Comparison of ENCODE assay signal across 8 cellular contexts in genomic region chr2:121099329-121100318, GRCh38.
A peak's percentile ranks its signal among the peaks of the same experiment; 100 is the strongest.
DNase-seq lines count a peak whose midpoint lies in the region; ATAC-seq, FAIRE-seq and TF ChIP-seq lines count a peak whose summit lies in the region.

No MANE protein-coding gene starts in this region.

- TF ChIP-seq POLR2A in HCT116 (IDR thresholded peaks at IDR 0.05; ENCODE audit: borderline replicate concordance, extremely low read depth, insufficient read depth, insufficient read length): no peak

- CTCF ChIA-PET in HCT116 (lab: Charles Lee): interaction anchor here (0.7 to 2.0 kb wide), 7 partner anchors 13 to 260 kb away, joined by 3 to 27 read pairs (median 4); no protein-coding TSS in a partner anchor

- H3K4me3 ChIP-seq in HCT116 (replicated peaks in 1 of 2; ENCODE audit: low read depth in 1 of 2, low read length in 2 of 2) (no peak overlapping the region), astrocyte (ENCODE audit: insufficient read depth, low read depth, low read length) (no peak overlapping the region)

- POLR2A ChIA-PET in HCT116 (lab: Charles Lee): interaction anchor here (1.6 kb wide), 1 partner anchor 25 kb away, joined by 8 read pairs; no protein-coding TSS in a partner anchor

- FAIRE-seq in astrocyte (lab: Jason Lieb, UNC): no peak

- H3K27ac ChIP-seq in HCT116 (ENCODE audit: low read depth, low read length) (no peak overlapping the region), astrocyte (ENCODE audit: low read depth, low read length) (no peak overlapping the region)

- no peaks in the 10 kb centered on the region for H3K4me1 Mint-ChIP-seq in astrocyte (ENCODE audit: low read depth, unreplicated experiment)

- RAD21 ChIA-PET in HCT116 (lab: Charles Lee; ENCODE audit: low non-redundant PET in 1 of 2, low total read pairs in 2 of 2, uncharacterized antibody in 2 of 2, unreplicated experiment in 2 of 2): interaction anchor here in 1 of 2 experiments (1.2 kb wide), 1 partner anchor 256 kb away, joined by 3 read pairs; no protein-coding TSS in a partner anchor

- H3K27me3 ChIP-seq in HCT116 (ENCODE audit: insufficient read depth, low read length) (peaks cover 18% of the 10 kb centered on the region), astrocyte (ENCODE audit: insufficient read depth, low read length) (peaks cover 32% of the 10 kb centered on the region)

- H3K79me2 ChIP-seq in HCT116 (ENCODE audit: insufficient read depth, low read length) (no peaks in the 10 kb centered on the region), astrocyte (ENCODE audit: insufficient read depth, low read length) (no peaks in the 10 kb centered on the region)

- DNase-seq in AG20443 (ENCODE audit: low spot score): peak; percentile 48
- peak; percentile 18 for DNase-seq in HCT116 (ENCODE audit: low read depth, low spot score)
- no peak for DNase-seq in astrocyte (ENCODE audit: low read depth)
- peak; percentile 55 for DNase-seq in left kidney (ENCODE audit: low read depth, low spot score)
- DNase-seq in GOT3 (lab: John Stamatoyannopoulos, UW): no peak
- no peak for DNase-seq in effector CD8-positive, alpha-beta T cell (lab: John Stamatoyannopoulos, UW)
- DNase-seq in stimulated activated naive CD4-positive, alpha-beta T cell treated with Interleukin-2 at 50 U/mL for 16 hours (lab: John Stamatoyannopoulos, UW): no peak

- H3K36me3 ChIP-seq in HCT116 (ENCODE audit: control insufficient read depth in 1 of 2, insufficient read depth in 2 of 2, low read length in 2 of 2): no peaks in the 10 kb centered on the region
- H3K36me3 ChIP-seq in astrocyte (ENCODE audit: insufficient read depth, low read length): no peaks in the 10 kb centered on the region

- no peaks in the 10 kb centered on the region for H3K9me3 ChIP-seq in HCT116 (ENCODE audit: control insufficient read depth in 1 of 2, insufficient read depth in 1 of 2, low read depth in 1 of 2, low read length in 2 of 2)
- H3K9me3 ChIP-seq in astrocyte (ENCODE audit: insufficient read depth, low read depth, low read length): no peaks in the 10 kb centered on the region

- H2AFZ ChIP-seq in HCT116 (ENCODE audit: low read depth, low read length, poor library complexity, severe bottlenecking) (no peak overlapping the region), astrocyte (ENCODE audit: low read depth, low read length) (no peak overlapping the region)

- H3K4me3 Mint-ChIP-seq in astrocyte (ENCODE audit: unreplicated experiment): no peak overlapping the region

- BruUV-seq in HCT116 (replicated peaks; lab: Mats Ljungman, UMichigan): no TSS peak

- H3K4me2 ChIP-seq in HCT116 (ENCODE audit: low read length) (no peak overlapping the region), astrocyte (ENCODE audit: low read length) (no peak overlapping the region)

- H3K9me2 ChIP-seq in HCT116 (ENCODE audit: insufficient read depth): no peaks in the 10 kb centered on the region

- peaks cover 70% of the 10 kb centered on the region for H3K27me3 Mint-ChIP-seq in astrocyte (ENCODE audit: low read depth, unreplicated experiment)

- TF ChIP-seq RAD21 in HCT116 (IDR thresholded peaks at IDR 0.05; ENCODE audit: low read depth): peak; percentile 54; the same call in 1 of the 2 replicates

- no peak overlapping the region for H3K27ac Mint-ChIP-seq in astrocyte (ENCODE audit: unreplicated experiment)

- H3K36me3 Mint-ChIP-seq in astrocyte (ENCODE audit: low read depth, unreplicated experiment): no peaks in the 10 kb centered on the region

- H3K9me3 Mint-ChIP-seq in astrocyte (ENCODE audit: unreplicated experiment): no peaks in the 10 kb centered on the region

- peaks cover 0 to 9% of the 10 kb centered on the region in 2 experiments; a peak in 2 of 4 replicates for H3K4me1 ChIP-seq in HCT116 (ENCODE audit: control insufficient read depth in 1 of 2, insufficient read depth in 2 of 2, low read length in 2 of 2)
- H3K4me1 ChIP-seq in astrocyte (ENCODE audit: insufficient read depth, low read length): no peaks in the 10 kb centered on the region

- H4K20me1 ChIP-seq in HCT116 (ENCODE audit: insufficient read depth): no peaks in the 10 kb centered on the region
- H4K20me1 ChIP-seq in astrocyte (ENCODE audit: insufficient read depth, low read length): no peaks in the 10 kb centered on the region

- peak; percentile 57 to 81 (median 59); a peak in 5 of 6 replicates for TF ChIP-seq CTCF in HCT116 (IDR thresholded peaks at IDR 0.05 in 2 of 3, conservative IDR thresholded peaks at IDR 0.05 in 1 of 3; ENCODE audit: borderline replicate concordance in 1 of 3, insufficient read depth in 1 of 3, low read depth in 2 of 3, low read length in 2 of 3)
- peak; percentile 20 for TF ChIP-seq CTCF in astrocyte (IDR thresholded peaks at IDR 0.05; ENCODE audit: insufficient read depth, low read depth, low read length)

- peak; percentile 75 for ATAC-seq in HCT116
- no peak for ATAC-seq in GM19467 (IDR thresholded peaks at IDR 0.05; ENCODE audit: unreplicated experiment)

- intact Hi-C loops in HCT116 (cut with micrococcal nuclease): no loop called here

- no peak overlapping the region for H3K9ac ChIP-seq in HCT116 (ENCODE audit: low read length)
- H3K9ac ChIP-seq in astrocyte (ENCODE audit: low read length): no peak overlapping the region

TF ChIP-seq in HCT116, 20 proteins besides CTCF, POLR2A, EP300 and RAD21:
- no peak for TF ChIP-seq ELF1 (IDR thresholded peaks at IDR 0.05; ENCODE audit: borderline replicate concordance, low read depth)
- TF ChIP-seq CBX3 (IDR thresholded peaks at IDR 0.05; ENCODE audit: low read depth): no peak
- TF ChIP-seq JUND (IDR thresholded peaks at IDR 0.05): no peak
- TF ChIP-seq SP1 (IDR thresholded peaks at IDR 0.05; ENCODE audit: low read depth): no peak

Comparison
In these comparisons a context has a peak if more than half of its experiments do, and no peak if none do; other contexts are left out.
1. DNase-seq: peak in AG20443 (single experiment), HCT116 (single experiment) and left kidney (single experiment); none in astrocyte (single experiment), GOT3 (single experiment), effector CD8-positive, alpha-beta T cell (single experiment) and stimulated activated naive CD4-positive, alpha-beta T cell treated with Interleukin-2 at 50 U/mL for 16 hours (single experiment).